Comparison of ENCODE assay signal across 12 cellular contexts in the genomic region with DNA sequence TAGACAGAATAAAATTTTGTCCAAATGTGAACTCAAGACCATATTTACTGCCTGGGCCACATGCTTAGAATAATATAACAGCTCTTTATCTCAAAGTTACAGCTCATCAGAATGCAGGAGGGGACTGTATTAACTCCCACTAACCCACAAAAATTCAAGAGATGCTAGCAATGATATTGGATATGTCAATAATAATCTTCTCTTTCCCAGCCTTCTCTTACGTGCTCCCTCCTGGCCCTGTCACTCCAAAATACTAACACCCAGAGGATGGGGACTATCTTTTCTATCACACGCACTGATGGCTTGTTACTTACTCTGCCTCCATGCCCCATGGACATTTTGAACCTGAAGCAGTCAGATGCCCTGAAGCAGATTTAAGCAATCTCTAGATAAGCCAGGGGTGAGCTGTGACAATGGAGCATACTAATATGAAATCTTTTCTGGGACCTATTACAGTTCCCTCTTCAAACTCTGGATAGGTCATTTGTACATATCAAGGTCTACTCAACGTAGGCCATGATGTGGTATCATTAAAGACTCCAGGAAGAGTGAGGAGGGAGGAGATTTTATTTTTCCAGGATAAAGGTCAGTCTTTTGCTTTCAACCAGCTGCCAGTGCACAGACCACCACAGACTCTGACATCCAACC.
DNase-seq lines count a peak whose midpoint lies in the region; ATAC-seq and TF ChIP-seq lines count a peak whose summit lies in the region.
"Had no signal": no experiment of that assay in that cellular context is flagged by ENCODE, and none has a peak within 500 bp of the region (broad histone marks: within the 10 kb centered on the region; RNA-seq: fewer than 3 reads in every experiment).

No MANE protein-coding gene starts in this region.

- H3K27me3 ChIP-seq in gastrocnemius medialis = no peaks in the 10 kb centered on the region

- H3K27ac ChIP-seq in gastrocnemius medialis = no peak overlapping the region

- H3K36me3 ChIP-seq in gastrocnemius medialis = no peaks in the 10 kb centered on the region

- intact Hi-C loops in gastrocnemius medialis (cut with DNase I; ENCODE audit: low total_unique reads) = no loop called here

- ATAC-seq in GM19324 (IDR thresholded peaks at IDR 0.05; ENCODE audit: low FRiP score, unreplicated experiment) = peak; percentile 18
- ATAC-seq in HG02588 (IDR thresholded peaks at IDR 0.05; ENCODE audit: unreplicated experiment) = peak; percentile 13
- peak; percentile 15 for ATAC-seq in HG03432 (IDR thresholded peaks at IDR 0.05; ENCODE audit: unreplicated experiment)
- no peak for ATAC-seq in gastrocnemius medialis
- no peak for ATAC-seq in activated CD4-positive, CD25-positive, alpha-beta regulatory T cell treated with anti-CD3 and anti-CD28 coated beads, Interleukin-2, amount 50 U/mL, for 24 hours
- ATAC-seq: activated T-cell treated with anti-CD3 and anti-CD28 coated beads, Interleukin-2, amount 50 U/mL, for 4 hours had no signal

- TF ChIP-seq POLR2A in gastrocnemius medialis (IDR thresholded peaks at IDR 0.05) = no peak

- no peaks in the 10 kb centered on the region for H3K4me1 ChIP-seq in gastrocnemius medialis

- no peaks in the 10 kb centered on the region for H3K9me3 ChIP-seq in gastrocnemius medialis
- H3K9me3 ChIP-seq: Caco-2 had no signal

- DNase-seq in myocyte (ENCODE audit: low read depth) (peak; percentile 99), gastrocnemius medialis (no peak), NCI-H446 (lab: John Stamatoyannopoulos, UW) (no peak)
- DNase-seq: activated T-cell treated with anti-CD3 and anti-CD28 coated beads, Interleukin-2, amount 50 U/mL, for 4 hours; Caco-2; caudate nucleus; NCI-H1092 treated with DMSO at 0.1 percent for 48 hours; stimulated activated naive B cell treated with anti-CD40 and anti-IgM and Interleukin-4, amounts not matched to agents 10 μg/mL and 1 μg/mL and 100 μg/mL, for 72 hours had no signal

- no peak overlapping the region for H3K4me3 ChIP-seq in gastrocnemius medialis

- TF ChIP-seq CTCF in gastrocnemius medialis (IDR thresholded peaks at IDR 0.05 in 4 of 5, conservative IDR thresholded peaks at IDR 0.05 in 1 of 5) = no peak

- in situ Hi-C loops in gastrocnemius medialis (cut with MboI; ENCODE audit: low sequenced_read_pairs in 4 of 4) = loop anchor here in 1 of 4 donors (25.0 kb wide), 1 partner anchor 87 kb away; no protein-coding TSS in a partner anchor

Comparison
In these comparisons a context has a peak if more than half of its experiments do, and no peak if none do; other contexts are left out.
1. ATAC-seq: peak in GM19324 (single experiment), HG02588 (single experiment) and HG03432 (single experiment); none in gastrocnemius medialis (0 of 2) and activated CD4-positive, CD25-positive, alpha-beta regulatory T cell treated with anti-CD3 and anti-CD28 coated beads, Interleukin-2, amount 50 U/mL, for 24 hours (0 of 2).